ENCODE assay signal across 8 cellular contexts in genomic region chr2:114373591-114373990, GRCh38.
"Had no signal": no experiment of that assay in that cellular context is flagged by ENCODE, and none has a peak within 500 bp of the region (broad histone marks: within the 10 kb centered on the region; RNA-seq: fewer than 3 reads in every experiment).

No MANE protein-coding gene starts in this region.

- H3K27ac Mint-ChIP-seq: GM23338, H9, HFFc6 had no signal

- DNase-seq: GM23248, GOT3, H7, H9, HCEC 1CT, HFFc6 had no signal

- H3K4me3 Mint-ChIP-seq: GM23338, H9, HFFc6 had no signal

- ATAC-seq: GM23338, HCT116 had no signal

- H3K4me1 Mint-ChIP-seq: GM23338, H9 had no signal
